8 cellular contexts compared by ENCODE assay signal in the genomic region with DNA sequence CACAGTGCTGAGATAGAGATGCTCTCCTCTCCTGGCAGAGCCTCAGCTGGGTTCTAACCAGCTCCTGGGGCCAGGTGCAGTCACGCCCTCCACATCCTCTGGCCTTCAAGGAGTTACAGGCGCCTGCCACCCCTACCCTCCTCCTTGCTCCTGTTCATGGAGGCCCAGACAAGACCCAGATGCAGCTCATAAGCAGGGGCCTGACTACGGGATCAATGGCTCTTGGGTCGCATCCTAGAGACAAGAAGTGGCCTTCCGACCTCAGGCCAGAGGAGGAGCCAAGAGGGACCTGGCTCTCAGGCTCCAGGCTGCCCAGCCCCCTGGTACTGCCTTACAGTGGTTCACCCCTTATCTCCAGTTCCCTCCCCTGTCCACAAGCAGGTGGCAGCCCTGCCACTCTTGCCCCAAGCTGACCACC. TPM values are rescaled to one million over a fixed set of nuclear protein-coding genes. Genes with fewer than 3 reads are reported as not detected.
A peak's percentile ranks its signal among the peaks of the same experiment; 100 is the strongest.
DNase-seq lines count a peak whose midpoint lies in the region; ATAC-seq, FAIRE-seq and TF ChIP-seq lines count a peak whose summit lies in the region.
"Had no signal": no experiment of that assay in that cellular context is flagged by ENCODE, and none has a peak within 500 bp of the region (broad histone marks: within the 10 kb centered on the region; RNA-seq: fewer than 3 reads in every experiment).

No MANE protein-coding gene starts in this region.

- peaks cover 14 to 21% of the 10 kb centered on the region in 2 donors for H3K36me3 Mint-ChIP-seq in stimulated activated naive B cell treated with anti-CD40 and anti-IgM and Interleukin-4, amounts not matched to agents 10 μg/mL and 1 μg/mL and 100 μg/mL, for 72 hours
- no peaks in the 10 kb centered on the region for H3K36me3 Mint-ChIP-seq in chondrocyte (ENCODE audit: low read depth)

- intact Hi-C loops in endothelial cell of umbilical vein (cut with micrococcal nuclease), result no loop called here

- H4K20me1 ChIP-seq in endothelial cell of umbilical vein (replicated peaks; ENCODE audit: control insufficient read depth, extremely low read depth, insufficient read depth, low read length), result no peaks in the 10 kb centered on the region

- no peaks in the 10 kb centered on the region for H3K79me2 ChIP-seq in endothelial cell of umbilical vein (ENCODE audit: control insufficient read depth, insufficient read depth, low read length)

- no peaks in the 10 kb centered on the region for H3K9me3 ChIP-seq in endothelial cell of umbilical vein (replicated peaks; ENCODE audit: control insufficient read depth, insufficient read depth, low read length)

- H3K4me3 ChIP-seq in endothelial cell of umbilical vein (replicated peaks in 1 of 3; ENCODE audit: insufficient read depth in 1 of 3, low read depth in 1 of 3, low read length in 3 of 3), result no peak overlapping the region

- H3K27ac Mint-ChIP-seq in stimulated activated naive B cell treated with anti-CD40 and anti-IgM and Interleukin-4, amounts not matched to agents 10 μg/mL and 1 μg/mL and 100 μg/mL, for 72 hours, result peak overlapping the region; percentile 97
- H3K27ac Mint-ChIP-seq in chondrocyte (ENCODE audit: unreplicated experiment), result no peak overlapping the region

- dilution Hi-C loops in endothelial cell of umbilical vein (cut with MboI; ENCODE audit: extremely low pct_ligation_motif_present, low sequenced_read_pairs), result no loop called here

- H3K4me3 Mint-ChIP-seq in stimulated activated naive B cell treated with anti-CD40 and anti-IgM and Interleukin-4, amounts not matched to agents 10 μg/mL and 1 μg/mL and 100 μg/mL, for 72 hours, result peak overlapping the region; percentile 98
- H3K4me3 Mint-ChIP-seq in chondrocyte (ENCODE audit: unreplicated experiment), result no peak overlapping the region

- no peak for FAIRE-seq in endothelial cell of umbilical vein (lab: Jason Lieb, UNC)

- H3K27me3 ChIP-seq in endothelial cell of umbilical vein (ENCODE audit: control insufficient read depth in 2 of 2, insufficient read depth in 2 of 2, low read length in 2 of 2), result no peaks in the 10 kb centered on the region
- H3K27me3 ChIP-seq: foreskin keratinocyte had no signal

- ATAC-seq in GM18502 (IDR thresholded peaks at IDR 0.05; ENCODE audit: poor library complexity, unreplicated experiment), result peak; percentile 12
- ATAC-seq in stimulated activated naive B cell treated with anti-CD40 and anti-IgM and Interleukin-4, amounts not matched to agents 10 μg/mL and 1 μg/mL and 100 μg/mL, for 72 hours (replicated peaks), result peak; percentile 19 to 20
- ATAC-seq: foreskin keratinocyte had no signal

- no peak overlapping the region for H3K9ac ChIP-seq in endothelial cell of umbilical vein (replicated peaks; ENCODE audit: extremely low read depth, insufficient read depth, low read length)

- H3K9me3 Mint-ChIP-seq in stimulated activated naive B cell treated with anti-CD40 and anti-IgM and Interleukin-4, amounts not matched to agents 10 μg/mL and 1 μg/mL and 100 μg/mL, for 72 hours, result no peaks in the 10 kb centered on the region
- H3K9me3 Mint-ChIP-seq in chondrocyte (ENCODE audit: low read depth), result no peaks in the 10 kb centered on the region

- peaks cover 59 to 87% of the 10 kb centered on the region in 2 donors for H3K4me1 Mint-ChIP-seq in stimulated activated naive B cell treated with anti-CD40 and anti-IgM and Interleukin-4, amounts not matched to agents 10 μg/mL and 1 μg/mL and 100 μg/mL, for 72 hours
- H3K4me1 Mint-ChIP-seq in chondrocyte (ENCODE audit: low read depth), result no peaks in the 10 kb centered on the region

- TF ChIP-seq POLR2A in endothelial cell of umbilical vein (IDR thresholded peaks at IDR 0.05; ENCODE audit: low read depth, low read length), result no peak

- POLR2A ChIA-PET in endothelial cell of umbilical vein (lab: Charles Lee), result no interaction called here

- TF ChIP-seq CTCF in endothelial cell of umbilical vein (IDR thresholded peaks at IDR 0.05; ENCODE audit: extremely low read depth in 1 of 2, insufficient read depth in 1 of 2, low read depth in 1 of 2, low read length in 2 of 2), result no peak
- TF ChIP-seq CTCF in chondrocyte (IDR thresholded peaks at IDR 0.05), result no peak

- H3K27me3 Mint-ChIP-seq in stimulated activated naive B cell treated with anti-CD40 and anti-IgM and Interleukin-4, amounts not matched to agents 10 μg/mL and 1 μg/mL and 100 μg/mL, for 72 hours, result no peaks in the 10 kb centered on the region
- no peaks in the 10 kb centered on the region for H3K27me3 Mint-ChIP-seq in chondrocyte (ENCODE audit: low read depth)

- CTCF ChIA-PET in endothelial cell of umbilical vein (lab: Charles Lee), result interaction anchor here (0.9 to 1.5 kb wide), 2 partner anchors 132 to 190 kb away, joined by 3 to 4 read pairs; no protein-coding TSS in a partner anchor

- no peak overlapping the region for H3K27ac ChIP-seq in endothelial cell of umbilical vein (ENCODE audit: insufficient read depth, low read depth, low read length)
- H3K27ac ChIP-seq: foreskin keratinocyte had no signal

- H3K4me2 ChIP-seq in endothelial cell of umbilical vein (ENCODE audit: insufficient read depth, low read length), result peak overlapping the region; percentile 36

- peaks cover 12% of the 10 kb centered on the region for H3K4me1 ChIP-seq in endothelial cell of umbilical vein (ENCODE audit: control insufficient read depth, extremely low read depth, insufficient read depth, low read length)
- H3K4me1 ChIP-seq: foreskin keratinocyte had no signal

- peaks cover 0 to 5% of the 10 kb centered on the region in 2 experiments for H3K36me3 ChIP-seq in endothelial cell of umbilical vein (ENCODE audit: control insufficient read depth in 2 of 2, extremely low read depth in 1 of 2, insufficient read depth in 2 of 2, low read length in 2 of 2)

- no peaks in the 10 kb centered on the region for H3K9me1 ChIP-seq in endothelial cell of umbilical vein (replicated peaks; ENCODE audit: control insufficient read depth, extremely low read depth, insufficient read depth, low read length)

- no TSS peak for BruUV-seq in endothelial cell of umbilical vein (replicated peaks; lab: Mats Ljungman, UMichigan)

- H2AFZ ChIP-seq in endothelial cell of umbilical vein (ENCODE audit: low read depth, low read length), result peak overlapping the region; percentile 86

- DNase-seq in RPMI8226, result peak; percentile 37
- DNase-seq in endothelial cell of umbilical vein (ENCODE audit: low read depth, low spot score), result no peak
- DNase-seq in stimulated activated naive B cell treated with anti-CD40 and anti-IgM and Interleukin-4, amounts not matched to agents 10 μg/mL and 1 μg/mL and 100 μg/mL, for 72 hours, result no peak
- DNase-seq in epidermal melanocyte (ENCODE audit: insufficient read length, low spot score), result no peak
- no peak for DNase-seq in chondrocyte (ENCODE audit: low spot score)
- no peak for DNase-seq in HUDEP-2 (lab: John Stamatoyannopoulos, UW; ENCODE audit: unreplicated experiment in 76 of 76)
- DNase-seq: foreskin keratinocyte had no signal

TF ChIP-seq in endothelial cell of umbilical vein, 7 proteins besides CTCF, POLR2A, EP300 and RAD21:
- no peak for TF ChIP-seq FOS (IDR thresholded peaks at IDR 0.05; ENCODE audit: borderline replicate concordance, insufficient read depth, low read length)
- TF ChIP-seq, protein P1, sequence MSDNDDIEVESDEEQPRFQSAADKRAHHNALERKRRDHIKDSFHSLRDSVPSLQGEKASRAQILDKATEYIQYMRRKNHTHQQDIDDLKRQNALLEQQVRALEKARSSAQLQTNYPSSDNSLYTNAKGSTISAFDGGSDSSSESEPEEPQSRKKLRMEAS (IDR thresholded peaks at IDR 0.05; ENCODE audit: insufficient read depth, insufficient read length), result no peak
- TF ChIP-seq GATA2 (IDR thresholded peaks at IDR 0.05; ENCODE audit: insufficient read depth, insufficient read length, low read depth, low read length), result no peak

RNA-seq across cellular contexts. Expression of a gene that starts 23.0 kb away (rescaled TPM):
- total RNA-seq in endothelial cell of umbilical vein (40.4 and 47.0 TPM in 2 replicates), chondrocyte (1.5 to 2.7 TPM (median 2.0 TPM) in 3 replicates)
- 21.0 and 26.3 TPM in 2 replicates for polyA plus RNA-seq in endothelial cell of umbilical vein
- 10.5 and 14.8 TPM in 2 replicates for polyA plus RNA-seq in endothelial cell of umbilical vein (2011; cell fraction: cytosol; rRNA removed)
- 88.2 and 110 TPM in 2 replicates for polyA plus RNA-seq in endothelial cell of umbilical vein (2011; cell fraction: nucleus; rRNA removed)
- polyA plus RNA-seq in endothelial cell of umbilical vein (2012), result 8.4 and 14.1 TPM in 2 replicates
- polyA minus RNA-seq in endothelial cell of umbilical vein, result 18.7 and 31.0 TPM in 2 replicates
- polyA minus RNA-seq in endothelial cell of umbilical vein (2011; cell fraction: cytosol; rRNA and poly(A)+ RNA removed), result 7.2 TPM
- 26.7 and 50.3 TPM in 2 replicates for polyA minus RNA-seq in endothelial cell of umbilical vein (2011; cell fraction: nucleus; rRNA and poly(A)+ RNA removed)

Comparison
In these comparisons a context has a peak if more than half of its experiments do, and no peak if none do; other contexts are left out.
1. RNA of a gene that starts 23.0 kb away (total RNA-seq): 40.4 to 47.0 TPM in endothelial cell of umbilical vein; 1.5 to 2.7 TPM in chondrocyte; every median in the first group is over 10 times any median in the second.